ENCODE assay signal across 14 cellular contexts in genomic region chr19:16462757-16463250, GRCh38. TPM values are rescaled to one million over a fixed set of nuclear protein-coding genes. Genes with fewer than 3 reads are reported as not detected.
DNase-seq lines count a peak whose midpoint lies in the region; ATAC-seq and TF ChIP-seq lines count a peak whose summit lies in the region.
"Had no signal": no experiment of that assay in that cellular context is flagged by ENCODE, and none has a peak within 500 bp of the region (broad histone marks: within the 10 kb centered on the region; RNA-seq: fewer than 3 reads in every experiment).

No MANE protein-coding gene starts in this region.

- H3K27ac ChIP-seq in SK-N-SH (ENCODE audit: low read depth in 2 of 2, low read length in 1 of 2) = no peak overlapping the region; a peak in 1 of 4 replicates
- H3K27ac ChIP-seq in right atrium auricular region = peak overlapping the region; percentile 93 to 95
- peak overlapping the region in 1 of 5 donors; percentile 42 for H3K27ac ChIP-seq in stomach

- DNase-seq in SK-N-SH = no peak
- peak; percentile 20 for DNase-seq in amniotic epithelial cell (ENCODE audit: low read depth)
- peak; percentile 67 for DNase-seq in right atrium auricular region (ENCODE audit: low spot score)
- peak; percentile 66 for DNase-seq in stomach
- no peak for DNase-seq in NCI-H146 treated with DMSO at 0.1 percent for 48 hours (lab: John Stamatoyannopoulos, UW; ENCODE audit: unreplicated experiment)
- no peak for DNase-seq in NCI-H1436 treated with DMSO at 0.1 percent for 48 hours (lab: John Stamatoyannopoulos, UW)
- DNase-seq: activated naive CD4-positive, alpha-beta T cell treated with anti-CD3 and anti-CD28 coated beads, Interleukin-2, amount 50 U/mL, for 16 hours; KBM-7; stimulated activated CD8-positive, alpha-beta memory T cell treated with anti-CD3 and anti-CD28 coated beads, Interleukin-4, amount 100 ng/mL, for 48 hours had no signal

- H3K36me3 ChIP-seq in SK-N-SH (replicated peaks in 1 of 2; ENCODE audit: control insufficient read depth in 1 of 2, insufficient read depth in 2 of 2, low read length in 1 of 2) = no peaks in the 10 kb centered on the region
- H3K36me3 ChIP-seq in right atrium auricular region = no peaks in the 10 kb centered on the region
- H3K36me3 ChIP-seq in stomach = peaks cover 0 to 4% (median 0%) of the 10 kb centered on the region in 4 donors

- H3K27me3 ChIP-seq in SK-N-SH (ENCODE audit: insufficient read depth) (no peaks in the 10 kb centered on the region), right atrium auricular region (no peaks in the 10 kb centered on the region), stomach (no peaks in the 10 kb centered on the region)

- CTCF ChIA-PET in SK-N-SH (lab: Yijun Ruan, JAX) = interaction anchor here (1.1 to 1.6 kb wide), 3 partner anchors 21 to 80 kb away, joined by 3 to 5 read pairs (median 3); partner anchors contain the start of genes C19orf44 and CALR3

- ATAC-seq in SK-N-SH treated with all-trans-retinoic acid at 6 μM for 48 hours (no peak), GM21381 (IDR thresholded peaks at IDR 0.05; ENCODE audit: unreplicated experiment) (no peak)
- ATAC-seq: activated CD4-positive, CD25-positive, alpha-beta regulatory T cell treated with anti-CD3 and anti-CD28 coated beads, Interleukin-2, amount 50 U/mL, for 24 hours had no signal

- 91% methylated on average over 5 of the region's 6 CpGs for WGBS in SK-N-SH (ENCODE audit: low lambda C conversion rate)
- WGBS in stomach, 5 donors = 48 to 60% (median 52%) methylated on average over 6 of the region's 6 CpGs

- H3K4me2 ChIP-seq in SK-N-SH = no peak overlapping the region

- peaks cover 5 to 35% of the 10 kb centered on the region in 2 experiments; a peak in 2 of 4 replicates for H3K4me1 ChIP-seq in SK-N-SH (ENCODE audit: control insufficient read depth in 1 of 2, insufficient read depth in 2 of 2, low read depth in 1 of 2, low read length in 1 of 2)
- peaks cover 0 to 89% of the 10 kb centered on the region in 2 donors for H3K4me1 ChIP-seq in right atrium auricular region
- H3K4me1 ChIP-seq in stomach = peaks cover 28 to 85% (median 54%) of the 10 kb centered on the region in 4 donors

- intact Hi-C loops in stomach (cut with DNase I; ENCODE audit: low total_unique reads) = no loop called here

- TF ChIP-seq POLR2A in stomach (IDR thresholded peaks at IDR 0.05) = no peak

- TF ChIP-seq RAD21 in SK-N-SH (IDR thresholded peaks at IDR 0.05; ENCODE audit: low read length) = no peak

- no peak overlapping the region for H2AFZ ChIP-seq in SK-N-SH (ENCODE audit: low read depth)

- POLR2A ChIA-PET in SK-N-SH (lab: Yijun Ruan, JAX) = no interaction called here

- H3F3A ChIP-seq in SK-N-SH (replicated peaks; ENCODE audit: insufficient read depth) = peaks cover 3% of the 10 kb centered on the region

- TF ChIP-seq EP300 in SK-N-SH (IDR thresholded peaks at IDR 0.05; ENCODE audit: borderline replicate concordance in 1 of 2, low read depth in 1 of 2, low read length in 1 of 2) (no peak), stomach (IDR thresholded peaks at IDR 0.05) (no peak)

- TF ChIP-seq CTCF in SK-N-SH (IDR thresholded peaks at IDR 0.05) (no peak), right atrium auricular region (IDR thresholded peaks at IDR 0.05) (no peak), stomach (IDR thresholded peaks at IDR 0.05) (no peak)

- H3K9me2 ChIP-seq in SK-N-SH = no peaks in the 10 kb centered on the region

- no peak overlapping the region for H3K4me3 ChIP-seq in SK-N-SH (ENCODE audit: low read depth in 2 of 2, low read length in 1 of 2)
- H3K4me3 ChIP-seq in right atrium auricular region = no peak overlapping the region
- no peak overlapping the region for H3K4me3 ChIP-seq in stomach

- peaks cover 96% of the 10 kb centered on the region for H3K79me2 ChIP-seq in SK-N-SH (ENCODE audit: insufficient read depth)

- H3K9ac ChIP-seq in SK-N-SH = no peak overlapping the region

- peaks cover 24% of the 10 kb centered on the region for H4K20me1 ChIP-seq in SK-N-SH (ENCODE audit: insufficient read depth)

- H3K9me3 ChIP-seq in SK-N-SH = no peaks in the 10 kb centered on the region
- no peaks in the 10 kb centered on the region for H3K9me3 ChIP-seq in right atrium auricular region
- H3K9me3 ChIP-seq in stomach = no peaks in the 10 kb centered on the region

TF ChIP-seq in SK-N-SH, 30 proteins besides CTCF, POLR2A, EP300 and RAD21:
- TF ChIP-seq YY1 (IDR thresholded peaks at IDR 0.05; ENCODE audit: low read depth) (no peak), FOSL2 (IDR thresholded peaks at IDR 0.05; ENCODE audit: borderline replicate concordance, low read depth) (0 out of 2 replicates have a peak, but pooled peaks have one; percentile 5)

TF ChIP-seq in SK-N-SH treated with all-trans-retinoic acid at 6 μM for 48 hours, 23 proteins besides CTCF, POLR2A, EP300 and RAD21 (continues in another document):
- TF ChIP-seq SNAI2 (CRISPR knock-in tag; IDR thresholded peaks at IDR 0.05) (no peak), OSR1 (CRISPR knock-in tag; IDR thresholded peaks at IDR 0.05) (no peak), GLIS3 (CRISPR knock-in tag; IDR thresholded peaks at IDR 0.05) (no peak), BACH2 (CRISPR knock-in tag; IDR thresholded peaks at IDR 0.05; ENCODE audit: borderline replicate concordance) (no peak), ZNF8 (CRISPR knock-in tag; IDR thresholded peaks at IDR 0.05) (no peak), TOX (CRISPR knock-in tag; IDR thresholded peaks at IDR 0.05; ENCODE audit: borderline replicate concordance) (no peak), ZFP30 (CRISPR knock-in tag; IDR thresholded peaks at IDR 0.05) (no peak), POU6F1 (CRISPR knock-in tag; IDR thresholded peaks at IDR 0.05; ENCODE audit: borderline replicate concordance, low read depth) (no peak), ISL1 (CRISPR knock-in tag; IDR thresholded peaks at IDR 0.05) (no peak), TSHZ2 (CRISPR knock-in tag; IDR thresholded peaks at IDR 0.05) (no peak), ARNTL (CRISPR knock-in tag; IDR thresholded peaks at IDR 0.05; ENCODE audit: borderline replicate concordance, low read depth) (no peak)

RNA-seq across cellular contexts. Expression of gene EPS15L1, which starts 9.0 kb away (rescaled TPM):
- 16.0 and 18.7 TPM in 2 replicates for polyA plus RNA-seq in SK-N-SH (2012; rRNA removed)
- 12.7 and 14.8 TPM in 2 replicates for polyA plus RNA-seq in SK-N-SH (2012; cell fraction: cytosol; rRNA removed)
- 31.2 and 35.4 TPM in 2 replicates for polyA plus RNA-seq in SK-N-SH (2012; cell fraction: nucleus; rRNA removed)
- total RNA-seq in right atrium auricular region = 10 to 100 TPM; 24.0 to 27.4 TPM
- total RNA-seq in stomach = 10 to 100 TPM; 17.7 to 67.7 (median 26.1) TPM
- 10 to 100 TPM; 15.6 to 20.2 (median 16.2) TPM for polyA plus RNA-seq in stomach

RNA-seq across cellular contexts. Expression of gene CALR3, which starts 33.2 kb away (rescaled TPM):
- polyA plus RNA-seq in SK-N-SH (2012; rRNA removed) (not detected in 2 replicates), stomach (not detected)
- polyA plus RNA-seq in SK-N-SH (2012; cell fraction: cytosol; rRNA removed) = 0.01 TPM in 1 of 2 replicates, not detected in the other
- not detected in 2 replicates for polyA plus RNA-seq in SK-N-SH (2012; cell fraction: nucleus; rRNA removed)
- total RNA-seq in right atrium auricular region (not detected), stomach (not detected)
- total RNA-seq: A673, lower leg skin had no signal

RNA-seq across cellular contexts. Expression of gene C19orf44, which starts 33.4 kb away (rescaled TPM):
- polyA plus RNA-seq in SK-N-SH (2012; rRNA removed) = 5.1 and 6.0 TPM in 2 replicates
- polyA plus RNA-seq in SK-N-SH (2012; cell fraction: cytosol; rRNA removed) = 3.7 and 4.7 TPM in 2 replicates
- polyA plus RNA-seq in SK-N-SH (2012; cell fraction: nucleus; rRNA removed) = 17.9 and 22.3 TPM in 2 replicates
- total RNA-seq in right atrium auricular region = 1 to 10 TPM; 2.3 to 6.0 TPM
- 10 to 100 TPM in 1 of 5 donors, 1 to 10 TPM in 3, not detected in 1; 2.6 to 40.3 (median 5.2) TPM for total RNA-seq in stomach
- polyA plus RNA-seq in stomach = 1 to 10 TPM; 2.4 to 3.9 (median 3.2) TPM

Comparison
In these comparisons a context has a peak if more than half of its experiments do, and no peak if none do; other contexts are left out.
1. DNase-seq: peak in amniotic epithelial cell (single experiment), right atrium auricular region (single experiment) and stomach (single experiment); none in SK-N-SH (single experiment), NCI-H146 treated with DMSO at 0.1 percent for 48 hours (single experiment) and NCI-H1436 treated with DMSO at 0.1 percent for 48 hours (single experiment).
2. H3K27ac ChIP-seq: peak in right atrium auricular region (2 of 2); none in SK-N-SH (0 of 2).